In the genomic region with DNA sequence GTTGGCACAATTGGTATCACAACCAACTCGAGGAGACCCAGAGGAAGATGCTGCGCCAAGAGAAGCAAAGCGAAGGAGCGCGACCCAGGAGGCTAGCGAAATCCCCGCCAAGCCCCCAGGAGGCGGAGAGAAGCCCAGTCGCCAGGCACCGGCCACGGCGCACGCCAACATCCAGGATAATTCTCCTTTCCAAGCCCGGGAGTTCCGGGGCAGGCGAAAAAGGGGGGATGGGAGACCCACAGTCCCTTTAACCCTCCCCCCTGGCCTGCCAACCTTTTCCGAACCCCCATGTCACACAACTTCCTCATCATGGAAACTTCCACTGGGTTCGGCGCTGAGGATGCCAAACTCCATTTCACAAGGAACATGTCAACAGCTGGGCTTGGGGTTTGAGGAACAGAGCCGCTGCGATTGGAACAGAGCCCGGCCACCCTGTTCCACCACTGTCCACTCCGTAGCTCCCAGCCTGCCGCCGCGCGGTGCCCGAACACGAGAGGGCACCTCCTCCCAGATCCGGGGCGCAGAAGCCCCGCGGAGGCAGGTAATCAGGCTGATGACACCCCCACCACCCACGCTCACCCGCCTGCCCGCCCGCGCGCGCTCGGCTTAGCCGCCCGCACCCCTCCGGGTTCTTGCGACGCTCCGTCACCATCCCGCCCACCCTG, we compare ENCODE assay signal across 8 cellular contexts. TPM values are rescaled to one million over a fixed set of nuclear protein-coding genes. Genes with fewer than 3 reads are reported as not detected.
DNase-seq lines count a peak whose midpoint lies in the region; ATAC-seq and TF ChIP-seq lines count a peak whose summit lies in the region.

No MANE protein-coding gene starts in this region.

- no peaks in the 10 kb centered on the region for H3K9me3 Mint-ChIP-seq in dendritic cell treated with granulocyte-macrophage colony-stimulating factor and Interleukin-4, amounts not matched to agents 40 ng/mL and 50 ng/mL, for 4 days

- peak overlapping the region; percentile 86 for H3K4me3 Mint-ChIP-seq in dendritic cell treated with granulocyte-macrophage colony-stimulating factor and Interleukin-4, amounts not matched to agents 40 ng/mL and 50 ng/mL, for 4 days

- peak overlapping the region; percentile 59 to 62 for H3K4me3 ChIP-seq in left lung
- peak overlapping the region; percentile 77 to 92 (median 89) for H3K4me3 ChIP-seq in subcutaneous abdominal adipose tissue (ENCODE audit: low read depth in 1 of 5, low read length in 5 of 5)

- intact Hi-C loops in dendritic cell treated with granulocyte-macrophage colony-stimulating factor and Interleukin-4, amounts not matched to agents 40 ng/mL and 50 ng/mL, for 4 days (cut with micrococcal nuclease): no loop called here
- intact Hi-C loops in left lung (cut with DNase I): loop anchor here in 1 of 2 donors (10.0 kb wide), 1 partner anchor 229 kb away; no protein-coding TSS in a partner anchor

- peak overlapping the region; percentile 87 to 89 for H3K27ac ChIP-seq in left lung
- H3K27ac ChIP-seq in subcutaneous abdominal adipose tissue (ENCODE audit: low read depth, low read length): peak overlapping the region; percentile 93

- peak overlapping the region; percentile 77 for H3K27ac Mint-ChIP-seq in dendritic cell treated with granulocyte-macrophage colony-stimulating factor and Interleukin-4, amounts not matched to agents 40 ng/mL and 50 ng/mL, for 4 days

- H3K4me1 ChIP-seq in left lung: peaks cover 5 to 14% of the 10 kb centered on the region in 2 donors
- peaks cover 2 to 62% (median 55%) of the 10 kb centered on the region in 5 donors for H3K4me1 ChIP-seq in subcutaneous abdominal adipose tissue (ENCODE audit: control insufficient read depth in 5 of 5, insufficient read depth in 5 of 5, low read length in 5 of 5)

- H3K36me3 ChIP-seq in left lung: no peaks in the 10 kb centered on the region
- H3K36me3 ChIP-seq in subcutaneous abdominal adipose tissue (ENCODE audit: control insufficient read depth in 5 of 5, insufficient read depth in 5 of 5, low read length in 5 of 5): no peaks in the 10 kb centered on the region

- no peaks in the 10 kb centered on the region for H3K36me3 Mint-ChIP-seq in dendritic cell treated with granulocyte-macrophage colony-stimulating factor and Interleukin-4, amounts not matched to agents 40 ng/mL and 50 ng/mL, for 4 days (ENCODE audit: low read depth)

- peaks cover 75% of the 10 kb centered on the region for H3K27me3 Mint-ChIP-seq in dendritic cell treated with granulocyte-macrophage colony-stimulating factor and Interleukin-4, amounts not matched to agents 40 ng/mL and 50 ng/mL, for 4 days

- peak; percentile 54 for ATAC-seq in left lung
- no peak for ATAC-seq in HG02938 (IDR thresholded peaks at IDR 0.05; ENCODE audit: unreplicated experiment)

- peaks cover 19% of the 10 kb centered on the region for H3K4me1 Mint-ChIP-seq in dendritic cell treated with granulocyte-macrophage colony-stimulating factor and Interleukin-4, amounts not matched to agents 40 ng/mL and 50 ng/mL, for 4 days (ENCODE audit: low read depth)

- TF ChIP-seq CTCF in LNCAP (IDR thresholded peaks at IDR 0.05) (peak; percentile 18; the same call in 1 of the 2 replicates), left lung (IDR thresholded peaks at IDR 0.05) (no peak)

- DNase-seq in Ammon's horn (ENCODE audit: low spot score): peak; percentile 76
- peak; percentile 66 to 86 for DNase-seq in left lung
- no peak for DNase-seq in NCI-H2029 (lab: John Stamatoyannopoulos, UW)
- no peak for DNase-seq in MV-4-11 (lab: John Stamatoyannopoulos, UW)

- H3K9me3 ChIP-seq in left lung (no peaks in the 10 kb centered on the region), subcutaneous abdominal adipose tissue (ENCODE audit: control insufficient read depth in 5 of 5, low read length in 5 of 5) (no peaks in the 10 kb centered on the region)

- peak overlapping the region; percentile 59 to 87 (median 68) for H3K9ac ChIP-seq in subcutaneous abdominal adipose tissue (ENCODE audit: low read length in 5 of 5)

- peaks cover 0 to 44% of the 10 kb centered on the region in 2 donors for H3K27me3 ChIP-seq in left lung
- no peaks in the 10 kb centered on the region for H3K27me3 ChIP-seq in subcutaneous abdominal adipose tissue (ENCODE audit: control insufficient read depth in 5 of 5, insufficient read depth in 4 of 5, low read length in 5 of 5)

RNA-seq across cellular contexts. Expression of a gene that starts 0.6 kb away (rescaled TPM):
- total RNA-seq in left lung: 10 to 100 TPM; 10.1 to 11.8 TPM

Comparison
In these comparisons a context has a peak if more than half of its experiments do, and no peak if none do; other contexts are left out.
1. DNase-seq: peak in Ammon's horn (single experiment) and left lung (2 of 2); none in NCI-H2029 (single experiment) and MV-4-11 (single experiment).